ENCODE assay signal across 16 cellular contexts in genomic region chr6:79694156-79694555, GRCh38.
DNase-seq lines count a peak whose midpoint lies in the region; ATAC-seq and TF ChIP-seq lines count a peak whose summit lies in the region.
"Had no signal": no experiment of that assay in that cellular context is flagged by ENCODE, and none has a peak within 500 bp of the region (broad histone marks: within the 10 kb centered on the region; RNA-seq: fewer than 3 reads in every experiment).

No MANE protein-coding gene starts in this region.

- peaks cover 17% of the 10 kb centered on the region for H3K4me1 Mint-ChIP-seq in activated naive CD8-positive, alpha-beta T cell (ENCODE audit: low read depth)
- peaks cover 33% of the 10 kb centered on the region for H3K4me1 Mint-ChIP-seq in activated naive CD8-positive, alpha-beta T cell treated with anti-CD3 and anti-CD28 coated beads for 36 hours
- H3K4me1 Mint-ChIP-seq: CD14-positive monocyte had no signal

- no peaks in the 10 kb centered on the region for H3K36me3 ChIP-seq in subcutaneous abdominal adipose tissue (ENCODE audit: control insufficient read depth in 5 of 5, insufficient read depth in 5 of 5, low read length in 5 of 5)
- H3K36me3 ChIP-seq: HAP-1 had no signal

- H3K27ac ChIP-seq in subcutaneous abdominal adipose tissue (ENCODE audit: low read depth, low read length): peak overlapping the region; percentile 90
- H3K27ac ChIP-seq: 22Rv1 had no signal

- peak overlapping the region in 1 of 5 donors; percentile 0 for H3K4me3 ChIP-seq in subcutaneous abdominal adipose tissue (ENCODE audit: low read depth in 1 of 5, low read length in 5 of 5)
- H3K4me3 ChIP-seq: HAP-1 had no signal

- H3K27me3 Mint-ChIP-seq in activated naive CD8-positive, alpha-beta T cell: no peaks in the 10 kb centered on the region
- H3K27me3 Mint-ChIP-seq in activated naive CD8-positive, alpha-beta T cell treated with anti-CD3 and anti-CD28 coated beads for 36 hours: no peaks in the 10 kb centered on the region

- H3K4me1 ChIP-seq in subcutaneous abdominal adipose tissue (ENCODE audit: control insufficient read depth in 5 of 5, insufficient read depth in 5 of 5, low read length in 5 of 5): peaks cover 2 to 24% (median 14%) of the 10 kb centered on the region in 5 donors
- H3K4me1 ChIP-seq: HAP-1 had no signal

- no peaks in the 10 kb centered on the region for H3K9me3 Mint-ChIP-seq in activated naive CD8-positive, alpha-beta T cell (ENCODE audit: low read depth)
- peaks cover 5% of the 10 kb centered on the region for H3K9me3 Mint-ChIP-seq in activated naive CD8-positive, alpha-beta T cell treated with anti-CD3 and anti-CD28 coated beads for 36 hours

- H3K27me3 ChIP-seq in subcutaneous abdominal adipose tissue (ENCODE audit: control insufficient read depth in 5 of 5, insufficient read depth in 4 of 5, low read length in 5 of 5): no peaks in the 10 kb centered on the region

- peak; percentile 44 for ATAC-seq in omental fat pad (ENCODE audit: low FRiP score)
- ATAC-seq: CD8-positive, alpha-beta T cell had no signal

- H3K4me3 Mint-ChIP-seq in activated naive CD8-positive, alpha-beta T cell: no peak overlapping the region
- no peak overlapping the region for H3K4me3 Mint-ChIP-seq in activated naive CD8-positive, alpha-beta T cell treated with anti-CD3 and anti-CD28 coated beads for 36 hours
- H3K4me3 Mint-ChIP-seq: CD14-positive monocyte; CD8-positive, alpha-beta T cell had no signal

- H3K9ac ChIP-seq in subcutaneous abdominal adipose tissue (ENCODE audit: low read length in 5 of 5): peak overlapping the region in 3 of 5 donors; percentile 11 to 74 (median 66)

- no peak for DNase-seq in activated naive CD8-positive, alpha-beta T cell treated with anti-CD3 and anti-CD28 coated beads for 36 hours
- peak; percentile 67 for DNase-seq in fibroblast of gingiva (ENCODE audit: low read depth)
- DNase-seq in omental fat pad (ENCODE audit: low spot score): no peak
- DNase-seq in DMS53 treated with DMSO at 0.1 percent for 48 hours (lab: John Stamatoyannopoulos, UW; ENCODE audit: unreplicated experiment): no peak
- no peak for DNase-seq in NCI-H524 treated with DMSO at 0.1 percent for 48 hours (lab: John Stamatoyannopoulos, UW)
- DNase-seq in activated gamma-delta T cell treated with Interleukin-2 at 50 U/mL for 16 hours: no peak
- DNase-seq: CD8-positive, alpha-beta T cell; COR-L47; DMS153; DND-41; GDM1 had no signal

- peak overlapping the region; percentile 35 for H3K27ac Mint-ChIP-seq in activated naive CD8-positive, alpha-beta T cell
- no peak overlapping the region for H3K27ac Mint-ChIP-seq in activated naive CD8-positive, alpha-beta T cell treated with anti-CD3 and anti-CD28 coated beads for 36 hours
- H3K27ac Mint-ChIP-seq: CD14-positive monocyte; CD8-positive, alpha-beta T cell had no signal

- H3K36me3 Mint-ChIP-seq in activated naive CD8-positive, alpha-beta T cell: peaks cover 11% of the 10 kb centered on the region
- H3K36me3 Mint-ChIP-seq in activated naive CD8-positive, alpha-beta T cell treated with anti-CD3 and anti-CD28 coated beads for 36 hours: peaks cover 27% of the 10 kb centered on the region
- H3K36me3 Mint-ChIP-seq: CD14-positive monocyte; CD8-positive, alpha-beta T cell had no signal

- no peaks in the 10 kb centered on the region for H3K9me3 ChIP-seq in subcutaneous abdominal adipose tissue (ENCODE audit: control insufficient read depth in 5 of 5, low read length in 5 of 5)
- H3K9me3 ChIP-seq: HAP-1 had no signal

- no peak for TF ChIP-seq CTCF in omental fat pad (IDR thresholded peaks at IDR 0.05)
